Comparison of ENCODE assay signal across 13 cellular contexts in genomic region chr7:16604054-16604453, GRCh38. TPM values are rescaled to one million over a fixed set of nuclear protein-coding genes. Genes with fewer than 3 reads are reported as not detected.
DNase-seq lines count a peak whose midpoint lies in the region; FAIRE-seq and TF ChIP-seq lines count a peak whose summit lies in the region.
"Had no signal": no experiment of that assay in that cellular context is flagged by ENCODE, and none has a peak within 500 bp of the region (broad histone marks: within the 10 kb centered on the region; RNA-seq: fewer than 3 reads in every experiment).

No MANE protein-coding gene starts in this region.

- H3K4me3 ChIP-seq in H1 (ENCODE audit: extremely low read depth in 1 of 4, insufficient read depth in 2 of 4, low read depth in 3 of 4, low read length in 4 of 4) (no peak overlapping the region), osteoblast (ENCODE audit: insufficient read depth, low read length) (no peak overlapping the region), neuronal stem cell (ENCODE audit: low read length in 2 of 2) (no peak overlapping the region)

- no peaks in the 10 kb centered on the region for H3K4me1 ChIP-seq in H1 (replicated peaks in 1 of 4; ENCODE audit: control insufficient read depth in 3 of 4, insufficient read depth in 4 of 4, low read length in 3 of 4)
- no peaks in the 10 kb centered on the region for H3K4me1 ChIP-seq in osteoblast (ENCODE audit: insufficient read depth, low read length)
- H3K4me1 ChIP-seq in neuronal stem cell (ENCODE audit: control insufficient read depth in 2 of 2, insufficient read depth in 1 of 2, low read depth in 1 of 2, low read length in 2 of 2): no peaks in the 10 kb centered on the region

- no peak overlapping the region for H4K5ac ChIP-seq in H1 (ENCODE audit: insufficient read length, low read depth, low read length)

- H3K4ac ChIP-seq in H1 (replicated peaks; ENCODE audit: insufficient read length, low read depth, low read length) (no peak overlapping the region), neuronal stem cell (ENCODE audit: low read length) (no peak overlapping the region)

- peak; percentile 8 for DNase-seq in G401 (ENCODE audit: low spot score)
- DNase-seq in NCI-H69 (lab: John Stamatoyannopoulos, UW): peak; percentile 29
- DNase-seq in H1 (ENCODE audit: low read depth in 1 of 2, low spot score in 2 of 2): no peak
- DNase-seq in osteoblast (ENCODE audit: insufficient read length, low spot score, missing footprints): no peak
- DNase-seq in neuronal stem cell (ENCODE audit: low spot score): no peak
- no peak for DNase-seq in DMS79 treated with DMSO at 0.1 percent for 48 hours (lab: John Stamatoyannopoulos, UW)
- no peak for DNase-seq in NCI-H1417 treated with DMSO at 0.1 percent for 48 hours (lab: John Stamatoyannopoulos, UW)
- DNase-seq in anterior cingulate cortex (lab: John Stamatoyannopoulos, UW): no peak
- DNase-seq: activated CD8-positive, alpha-beta T cell treated with anti-CD3 and anti-CD28 coated beads for 36 hours; activated naive CD8-positive, alpha-beta T cell treated with anti-CD3 and anti-CD28 coated beads for 36 hours; naive B cell; NCI-H524 treated with DMSO at 0.1 percent for 48 hours; small intestine had no signal

- H2BK5ac ChIP-seq in H1 (ENCODE audit: low read depth, low read length) (no peak overlapping the region), neuronal stem cell (ENCODE audit: low read length) (no peak overlapping the region)

- no peak overlapping the region for H3K56ac ChIP-seq in H1 (replicated peaks; ENCODE audit: insufficient read length, low read depth, low read length)

- H3K23ac ChIP-seq in H1 (ENCODE audit: insufficient read length) (no peak overlapping the region), neuronal stem cell (ENCODE audit: low read depth, low read length, poor library complexity) (no peak overlapping the region)

- H3K27ac ChIP-seq in H1 (ENCODE audit: low read depth, low read length): no peak overlapping the region
- no peak overlapping the region for H3K27ac ChIP-seq in osteoblast (ENCODE audit: low read depth, low read length)
- no peak overlapping the region for H3K27ac ChIP-seq in neuronal stem cell (replicated peaks; ENCODE audit: low read length)

- no peak for TF ChIP-seq POLR2A in H1 (IDR thresholded peaks at IDR 0.05; ENCODE audit: control extremely low read depth in 1 of 2, low read depth in 2 of 2, low read length in 2 of 2)

- H2BK15ac ChIP-seq in H1 (ENCODE audit: low read length): no peak overlapping the region
- no peak overlapping the region for H2BK15ac ChIP-seq in neuronal stem cell (ENCODE audit: low read length)

- H4K20me1 ChIP-seq in H1 (replicated peaks in 1 of 2; ENCODE audit: control insufficient read depth in 1 of 2, insufficient read depth in 2 of 2, low read length in 2 of 2): no peaks in the 10 kb centered on the region
- H4K20me1 ChIP-seq in osteoblast (ENCODE audit: insufficient read depth, low read length): no peaks in the 10 kb centered on the region

- H4K91ac ChIP-seq in H1 (replicated peaks; ENCODE audit: insufficient read length, low read length): no peak overlapping the region
- H4K91ac ChIP-seq in neuronal stem cell (ENCODE audit: low read depth, low read length, poor library complexity): no peak overlapping the region

- H2AFZ ChIP-seq in H1 (ENCODE audit: low read length): no peak overlapping the region
- H2AFZ ChIP-seq in osteoblast (ENCODE audit: low read length): no peak overlapping the region
- H2AFZ ChIP-seq in neuronal stem cell (ENCODE audit: low read length): no peak overlapping the region

- CTCF ChIA-PET in H1 (lab: Charles Lee; ENCODE audit: partially characterized antibody): no interaction called here

- TF ChIP-seq CTCF in H1 (IDR thresholded peaks at IDR 0.05; ENCODE audit: control extremely low read depth in 1 of 3, insufficient read depth in 1 of 3, low read depth in 1 of 3, low read length in 3 of 3) (no peak), osteoblast (IDR thresholded peaks at IDR 0.05; ENCODE audit: extremely low read depth, low read depth, low read length) (peak; percentile 38)

- H3K9me3 ChIP-seq in H1 (ENCODE audit: insufficient read depth in 2 of 2, low read depth in 1 of 2, low read length in 1 of 2) (no peaks in the 10 kb centered on the region), osteoblast (ENCODE audit: low read depth, low read length) (no peaks in the 10 kb centered on the region), neuronal stem cell (replicated peaks in 1 of 2; ENCODE audit: control insufficient read depth in 2 of 2, insufficient read depth in 1 of 2, low read depth in 1 of 2, low read length in 2 of 2) (no peaks in the 10 kb centered on the region)

- no peak overlapping the region for H2BK20ac ChIP-seq in H1 (ENCODE audit: low read length)

- H2BK120ac ChIP-seq in H1 (replicated peaks; ENCODE audit: low read depth, low read length): no peak overlapping the region
- H2BK120ac ChIP-seq in neuronal stem cell (ENCODE audit: low read depth, low read length): no peak overlapping the region

- H4K8ac ChIP-seq in H1 (ENCODE audit: extremely low read depth, insufficient read depth, low read length) (no peak overlapping the region), neuronal stem cell (ENCODE audit: low read depth, low read length) (no peak overlapping the region)

- in situ Hi-C loops in G401 (cut with HindIII; ENCODE audit: low sequenced_read_pairs): no loop called here

- H2AK5ac ChIP-seq in H1 (ENCODE audit: low read depth, low read length) (no peak overlapping the region), neuronal stem cell (ENCODE audit: low read depth, low read length) (no peak overlapping the region)

- TF ChIP-seq EP300 in H1 (IDR thresholded peaks at IDR 0.05; ENCODE audit: borderline replicate concordance in 1 of 2, low read depth in 2 of 2, low read length in 2 of 2): no peak

- H3K23me2 ChIP-seq in H1 (ENCODE audit: low read depth, low read length): no peaks in the 10 kb centered on the region

- H3K4me2 ChIP-seq in H1 (ENCODE audit: insufficient read depth in 1 of 2, low read depth in 2 of 2, low read length in 2 of 2) (no peak overlapping the region), osteoblast (ENCODE audit: insufficient read depth, low read length) (no peak overlapping the region), neuronal stem cell (ENCODE audit: insufficient read depth, low read length, poor library complexity, severe bottlenecking) (no peak overlapping the region)

- H3K18ac ChIP-seq in H1 (ENCODE audit: extremely low read depth, low read length) (no peak overlapping the region), neuronal stem cell (ENCODE audit: low read length) (no peak overlapping the region)

- H3K14ac ChIP-seq in H1 (ENCODE audit: insufficient read length) (no peak overlapping the region), neuronal stem cell (ENCODE audit: low read length) (no peak overlapping the region)

- no peaks in the 10 kb centered on the region for H3K79me1 ChIP-seq in H1 (ENCODE audit: low read depth, low read length)
- no peaks in the 10 kb centered on the region for H3K79me1 ChIP-seq in neuronal stem cell (ENCODE audit: low read depth, low read length)

- H3K9ac ChIP-seq in H1 (replicated peaks in 1 of 4; ENCODE audit: extremely low read depth in 1 of 4, low read depth in 3 of 4, low read length in 3 of 4) (no peak overlapping the region), neuronal stem cell (ENCODE audit: low read depth, low read length, poor library complexity) (no peak overlapping the region)

- H3K36me3 ChIP-seq in H1 (ENCODE audit: control insufficient read depth in 2 of 4, insufficient read depth in 4 of 4, low read length in 3 of 4): peaks cover 0 to 4% (median 0%) of the 10 kb centered on the region in 4 experiments; a peak in 1 of 8 replicates
- peaks cover 42% of the 10 kb centered on the region for H3K36me3 ChIP-seq in osteoblast (ENCODE audit: insufficient read depth, low read length)
- H3K36me3 ChIP-seq in neuronal stem cell (replicated peaks in 1 of 2; ENCODE audit: control insufficient read depth in 2 of 2, insufficient read depth in 2 of 2, low read length in 2 of 2): peaks cover 19 to 90% of the 10 kb centered on the region in 2 donors

- TF ChIP-seq RAD21 in H1 (IDR thresholded peaks at IDR 0.05 in 1 of 2, conservative IDR thresholded peaks at IDR 0.05 in 1 of 2; ENCODE audit: low read depth in 2 of 2, low read length in 2 of 2): peak; percentile 11 to 22; a peak in 3 of 4 replicates

- H3K27me3 ChIP-seq in H1 (replicated peaks in 1 of 4; ENCODE audit: control insufficient read depth in 3 of 4, extremely low read depth in 1 of 4, insufficient read depth in 3 of 4, low read length in 3 of 4) (no peaks in the 10 kb centered on the region), osteoblast (ENCODE audit: insufficient read depth, low read length) (no peaks in the 10 kb centered on the region), neuronal stem cell (ENCODE audit: control insufficient read depth in 3 of 3, insufficient read depth in 3 of 3, low read depth in 1 of 3, low read length in 3 of 3) (no peaks in the 10 kb centered on the region)

- no peak for FAIRE-seq in H1 (lab: Jason Lieb, UNC)
- FAIRE-seq: small intestine had no signal

- WGBS in H1 (ENCODE audit: extremely low coverage in 1 of 2, insufficient coverage in 1 of 2, insufficient read length in 1 of 2, insufficient replicate concordance in 2 of 2, low coverage in 1 of 2, low lambda C conversion rate in 2 of 2, missing lambda C conversion rate in 1 of 2), 2 experiments: 93% methylated on average over 3 of the region's 3 CpGs; no CpG with 5 or more reads in 1 of the 2 experiments
- no CpG with 5 or more reads among the region's 3 CpGs for WGBS in neuronal stem cell (ENCODE audit: extremely low coverage in 2 of 2, insufficient read length in 2 of 2, insufficient replicate concordance in 1 of 2), 2 donors

- H2BK12ac ChIP-seq in H1 (ENCODE audit: low read depth, low read length): no peak overlapping the region
- no peak overlapping the region for H2BK12ac ChIP-seq in neuronal stem cell (ENCODE audit: low read length)

- H3K79me2 ChIP-seq in H1 (ENCODE audit: control insufficient read depth in 1 of 2, insufficient read depth in 2 of 2, low read length in 2 of 2): no peaks in the 10 kb centered on the region
- no peaks in the 10 kb centered on the region for H3K79me2 ChIP-seq in osteoblast (ENCODE audit: insufficient read depth, low read length)

- POLR2A ChIA-PET in H1 (lab: Charles Lee; ENCODE audit: partially characterized antibody): no interaction called here

RNA-seq across cellular contexts. Expression of gene ANKMY2, which starts 41.5 kb away (rescaled TPM):
- total RNA-seq in G401 (2014; rRNA removed; shearing (Covaris generic)): 13.4 and 20.5 TPM in 2 replicates
- total RNA-seq in H1 (2021; fragmentation: NEBNext Ultra II Directional; extraction: Animal tissue kit (Norgen Biotek cat#: 25700)): 9.3 and 9.6 TPM in 2 replicates
- 3.8 and 5.2 TPM in 2 replicates for polyA plus RNA-seq in H1 (2011; rRNA removed)
- polyA plus RNA-seq in H1 (2011; cell fraction: cytosol; rRNA removed): 8.8 TPM
- 3.3 TPM for polyA plus RNA-seq in H1 (2011; cell fraction: nucleus; rRNA removed)
- polyA plus RNA-seq in H1 (2012, experiment 1 of 2): 6.6 to 15.1 TPM (median 9.7 TPM) in 4 replicates
- polyA plus RNA-seq in H1 (2012, experiment 2 of 2): 0.77 TPM
- polyA plus RNA-seq in H1 (2013, experiment 1 of 2): 5.9 TPM
- 6.8 TPM for polyA plus RNA-seq in H1 (2013, experiment 2 of 2)
- polyA minus RNA-seq in H1 (2011; rRNA and poly(A)+ RNA removed): 10.8 and 17.4 TPM in 2 replicates
- polyA minus RNA-seq in H1 (2011; cell fraction: cytosol; rRNA and poly(A)+ RNA removed): 4.1 TPM
- polyA minus RNA-seq in H1 (2011; cell fraction: nucleus; rRNA and poly(A)+ RNA removed): 7.4 TPM
- 26.8 and 28.0 TPM in 2 replicates for total RNA-seq in osteoblast
- polyA plus RNA-seq in neuronal stem cell (2013, experiment 1 of 2): 46.0 TPM
- 45.3 TPM for polyA plus RNA-seq in neuronal stem cell (2013, experiment 2 of 2)

RNA-seq across cellular contexts. Expression of gene BZW2, which starts 41.9 kb away (rescaled TPM):
- 52.2 and 64.7 TPM in 2 replicates for total RNA-seq in G401 (2014; rRNA removed; shearing (Covaris generic))
- 98.4 and 103 TPM in 2 replicates for total RNA-seq in H1 (2021; fragmentation: NEBNext Ultra II Directional; extraction: Animal tissue kit (Norgen Biotek cat#: 25700))
- polyA plus RNA-seq in H1 (2011; rRNA removed): 26.0 and 32.3 TPM in 2 replicates
- 52.7 TPM for polyA plus RNA-seq in H1 (2011; cell fraction: cytosol; rRNA removed)
- polyA plus RNA-seq in H1 (2011; cell fraction: nucleus; rRNA removed): 30.7 TPM
- 82.8 to 107 TPM (median 92.9 TPM) in 4 replicates for polyA plus RNA-seq in H1 (2012, experiment 1 of 2)
- polyA plus RNA-seq in H1 (2012, experiment 2 of 2): 19.8 TPM
- polyA plus RNA-seq in H1 (2013, experiment 1 of 2): 84.6 TPM
- polyA plus RNA-seq in H1 (2013, experiment 2 of 2): 88.8 TPM
- polyA minus RNA-seq in H1 (2011; rRNA and poly(A)+ RNA removed): 34.5 and 44.4 TPM in 2 replicates
- 39.7 TPM for polyA minus RNA-seq in H1 (2011; cell fraction: cytosol; rRNA and poly(A)+ RNA removed)
- polyA minus RNA-seq in H1 (2011; cell fraction: nucleus; rRNA and poly(A)+ RNA removed): 31.1 TPM
- 45.4 and 52.8 TPM in 2 replicates for total RNA-seq in osteoblast
- 113 TPM for polyA plus RNA-seq in neuronal stem cell (2013, experiment 1 of 2)
- polyA plus RNA-seq in neuronal stem cell (2013, experiment 2 of 2): 113 TPM

Comparison
In these comparisons a context has a peak if more than half of its experiments do, and no peak if none do; other contexts are left out.
1. DNase-seq: peak in G401 (single experiment) and NCI-H69 (single experiment); none in H1 (0 of 2), osteoblast (single experiment), neuronal stem cell (single experiment), DMS79 treated with DMSO at 0.1 percent for 48 hours (single experiment), NCI-H1417 treated with DMSO at 0.1 percent for 48 hours (single experiment) and anterior cingulate cortex (0 of 58).